In the genomic region with DNA sequence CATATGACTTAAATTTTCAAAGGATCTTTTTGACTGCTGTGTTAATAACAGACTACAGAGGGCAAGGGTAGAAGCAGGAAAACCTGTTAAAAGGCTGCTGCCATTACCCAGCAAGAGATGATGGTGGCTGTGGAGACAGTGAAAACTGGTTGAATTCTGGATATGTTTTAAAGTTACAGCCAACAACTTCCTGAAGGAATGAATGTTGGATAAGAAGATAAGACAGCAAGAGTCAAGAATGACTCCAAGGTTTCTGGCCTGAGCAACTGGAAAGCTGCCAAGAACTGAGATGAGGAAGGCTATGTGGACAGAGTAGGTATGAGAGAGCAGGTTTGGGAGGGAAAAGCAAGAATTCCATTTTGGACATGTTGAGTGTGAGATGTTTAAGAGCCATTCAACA, we compare ENCODE assay signal across 2 cellular contexts.
TF ChIP-seq lines count a peak whose summit lies in the region.

No MANE protein-coding gene starts in this region.

TF ChIP-seq in A549, 52 proteins besides CTCF, POLR2A, EP300 and RAD21:
- TF ChIP-seq ZSCAN20 (CRISPR knock-in tag; IDR thresholded peaks at IDR 0.05) = no peak
- TF ChIP-seq ESRRA (IDR thresholded peaks at IDR 0.05; ENCODE audit: borderline replicate concordance, low read length) = no peak
- TF ChIP-seq RNF2 (IDR thresholded peaks at IDR 0.05; ENCODE audit: borderline replicate concordance, low read depth) = no peak
- no peak for TF ChIP-seq SREBF2 (IDR thresholded peaks at IDR 0.05)
- TF ChIP-seq, protein P1, sequence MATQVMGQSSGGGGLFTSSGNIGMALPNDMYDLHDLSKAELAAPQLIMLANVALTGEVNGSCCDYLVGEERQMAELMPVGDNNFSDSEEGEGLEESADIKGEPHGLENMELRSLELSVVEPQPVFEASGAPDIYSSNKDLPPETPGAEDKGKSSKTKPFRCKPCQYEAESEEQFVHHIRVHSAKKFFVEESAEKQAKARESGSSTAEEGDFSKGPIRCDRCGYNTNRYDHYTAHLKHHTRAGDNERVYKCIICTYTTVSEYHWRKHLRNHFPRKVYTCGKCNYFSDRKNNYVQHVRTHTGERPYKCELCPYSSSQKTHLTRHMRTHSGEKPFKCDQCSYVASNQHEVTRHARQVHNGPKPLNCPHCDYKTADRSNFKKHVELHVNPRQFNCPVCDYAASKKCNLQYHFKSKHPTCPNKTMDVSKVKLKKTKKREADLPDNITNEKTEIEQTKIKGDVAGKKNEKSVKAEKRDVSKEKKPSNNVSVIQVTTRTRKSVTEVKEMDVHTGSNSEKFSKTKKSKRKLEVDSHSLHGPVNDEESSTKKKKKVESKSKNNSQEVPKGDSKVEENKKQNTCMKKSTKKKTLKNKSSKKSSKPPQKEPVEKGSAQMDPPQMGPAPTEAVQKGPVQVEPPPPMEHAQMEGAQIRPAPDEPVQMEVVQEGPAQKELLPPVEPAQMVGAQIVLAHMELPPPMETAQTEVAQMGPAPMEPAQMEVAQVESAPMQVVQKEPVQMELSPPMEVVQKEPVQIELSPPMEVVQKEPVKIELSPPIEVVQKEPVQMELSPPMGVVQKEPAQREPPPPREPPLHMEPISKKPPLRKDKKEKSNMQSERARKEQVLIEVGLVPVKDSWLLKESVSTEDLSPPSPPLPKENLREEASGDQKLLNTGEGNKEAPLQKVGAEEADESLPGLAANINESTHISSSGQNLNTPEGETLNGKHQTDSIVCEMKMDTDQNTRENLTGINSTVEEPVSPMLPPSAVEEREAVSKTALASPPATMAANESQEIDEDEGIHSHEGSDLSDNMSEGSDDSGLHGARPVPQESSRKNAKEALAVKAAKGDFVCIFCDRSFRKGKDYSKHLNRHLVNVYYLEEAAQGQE (IDR thresholded peaks at IDR 0.05) = no peak
- TF ChIP-seq, protein P2, sequence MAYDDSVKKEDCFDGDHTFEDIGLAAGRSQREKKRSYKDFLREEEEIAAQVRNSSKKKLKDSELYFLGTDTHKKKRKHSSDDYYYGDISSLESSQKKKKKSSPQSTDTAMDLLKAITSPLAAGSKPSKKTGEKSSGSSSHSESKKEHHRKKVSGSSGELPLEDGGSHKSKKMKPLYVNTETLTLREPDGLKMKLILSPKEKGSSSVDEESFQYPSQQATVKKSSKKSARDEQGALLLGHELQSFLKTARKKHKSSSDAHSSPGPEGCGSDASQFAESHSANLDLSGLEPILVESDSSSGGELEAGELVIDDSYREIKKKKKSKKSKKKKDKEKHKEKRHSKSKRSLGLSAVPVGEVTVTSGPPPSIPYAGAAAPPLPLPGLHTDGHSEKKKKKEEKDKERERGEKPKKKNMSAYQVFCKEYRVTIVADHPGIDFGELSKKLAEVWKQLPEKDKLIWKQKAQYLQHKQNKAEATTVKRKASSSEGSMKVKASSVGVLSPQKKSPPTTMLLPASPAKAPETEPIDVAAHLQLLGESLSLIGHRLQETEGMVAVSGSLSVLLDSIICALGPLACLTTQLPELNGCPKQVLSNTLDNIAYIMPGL (CRISPR knock-in tag; IDR thresholded peaks at IDR 0.05; ENCODE audit: borderline replicate concordance) = no peak
- no peak for TF ChIP-seq KDM1A (IDR thresholded peaks at IDR 0.05; ENCODE audit: low read depth)
- no peak for TF ChIP-seq MAFK (IDR thresholded peaks at IDR 0.05; ENCODE audit: partially characterized antibody)
- TF ChIP-seq, protein P3, sequence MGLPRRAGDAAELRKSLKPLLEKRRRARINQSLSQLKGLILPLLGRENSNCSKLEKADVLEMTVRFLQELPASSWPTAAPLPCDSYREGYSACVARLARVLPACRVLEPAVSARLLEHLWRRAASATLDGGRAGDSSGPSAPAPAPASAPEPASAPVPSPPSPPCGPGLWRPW (IDR thresholded peaks at IDR 0.05) = no peak

TF ChIP-seq in IMR-90, 13 proteins besides CTCF, POLR2A, EP300 and RAD21:
- TF ChIP-seq, protein P4, sequence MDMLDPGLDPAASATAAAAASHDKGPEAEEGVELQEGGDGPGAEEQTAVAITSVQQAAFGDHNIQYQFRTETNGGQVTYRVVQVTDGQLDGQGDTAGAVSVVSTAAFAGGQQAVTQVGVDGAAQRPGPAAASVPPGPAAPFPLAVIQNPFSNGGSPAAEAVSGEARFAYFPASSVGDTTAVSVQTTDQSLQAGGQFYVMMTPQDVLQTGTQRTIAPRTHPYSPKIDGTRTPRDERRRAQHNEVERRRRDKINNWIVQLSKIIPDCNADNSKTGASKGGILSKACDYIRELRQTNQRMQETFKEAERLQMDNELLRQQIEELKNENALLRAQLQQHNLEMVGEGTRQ (IDR thresholded peaks at IDR 0.05; ENCODE audit: low read depth, low read length) = no peak
- TF ChIP-seq MAZ (IDR thresholded peaks at IDR 0.05; ENCODE audit: borderline replicate concordance, low read depth, low read length) (no peak), NFE2L2 (IDR thresholded peaks at IDR 0.05; ENCODE audit: low read depth, low read length) (no peak), MXI1 (IDR thresholded peaks at IDR 0.05; ENCODE audit: borderline replicate concordance, low read depth, low read length) (no peak), RCOR1 (IDR thresholded peaks at IDR 0.05; ENCODE audit: insufficient replicate concordance, low read length) (no peak), CHD1 (IDR thresholded peaks at IDR 0.05; ENCODE audit: low read depth, low read length) (no peak), FOS (IDR thresholded peaks at IDR 0.05; ENCODE audit: low read depth, low read length) (no peak), BHLHE40 (IDR thresholded peaks at IDR 0.05; ENCODE audit: low read depth, low read length) (no peak)
